ENCODE assay signal across 8 cellular contexts in genomic region chr19:3366104-3366760, GRCh38. TPM values are rescaled to one million over a fixed set of nuclear protein-coding genes. Genes with fewer than 3 reads are reported as not detected.
DNase-seq lines count a peak whose midpoint lies in the region; ATAC-seq, FAIRE-seq and TF ChIP-seq lines count a peak whose summit lies in the region.

Gene NFIC, plus strand, starts transcription at chr19:3366583. Its CDS starts 54 bp downstream, at chr19:3366637.

- H3K9ac ChIP-seq in neural cell (ENCODE audit: low read length) = no peak within 1 kb of the TSS

- no peak for ATAC-seq in HG03280 (IDR thresholded peaks at IDR 0.05; ENCODE audit: unreplicated experiment)

- no peaks in the 10 kb centered on the region for H3K9me2 ChIP-seq in neural cell (ENCODE audit: insufficient read depth, low read length)

- no peaks in the 10 kb centered on the region for H3F3A ChIP-seq in neural cell (ENCODE audit: insufficient read depth, low read length, poor library complexity, severe bottlenecking)

- H3K9me3 ChIP-seq in neural cell (ENCODE audit: low read length) = no peaks in the 10 kb centered on the region
- no peaks in the 10 kb centered on the region for H3K9me3 ChIP-seq in vagina

- peaks cover 18% of the 10 kb centered on the region for H4K20me1 ChIP-seq in neural cell (ENCODE audit: insufficient read depth)

- TF ChIP-seq RAD21 in neural cell (conservative IDR thresholded peaks at IDR 0.05) = no peak

- H3K79me2 ChIP-seq in neural cell (replicated peaks; ENCODE audit: insufficient read depth, low read length) = no peaks in the 10 kb centered on the region

- H3K27me3 ChIP-seq in neural cell (ENCODE audit: insufficient read depth, low read depth, low read length) (peaks cover 98% of the 10 kb centered on the region), vagina (no peaks in the 10 kb centered on the region)

- no peak within 1 kb of the TSS for H3K4me2 ChIP-seq in neural cell (ENCODE audit: low read length)

- H3K27ac ChIP-seq in neural cell (ENCODE audit: low read length) (no peak within 1 kb of the TSS), vagina (peak within 1 kb of the TSS; percentile 100)

- FAIRE-seq in GM12891 (lab: Jason Lieb, UNC) = peak; percentile 35

- no peak for TF ChIP-seq CTCF in neural cell (IDR thresholded peaks at IDR 0.05; ENCODE audit: poor library complexity, severe bottlenecking)
- no peak for TF ChIP-seq CTCF in vagina (IDR thresholded peaks at IDR 0.05)

- H3K4me1 ChIP-seq in vagina = peaks cover 86% of the 10 kb centered on the region

- no peak for TF ChIP-seq EP300 in neural cell (conservative IDR thresholded peaks at IDR 0.05; ENCODE audit: poor library complexity, severe bottlenecking)

- H2AFZ ChIP-seq in neural cell (ENCODE audit: low read depth, low read length) = no peak within 1 kb of the TSS

- intact Hi-C loops in vagina (cut with DNase I) = loop anchor here (5.0 kb wide), 1 partner anchor 36 kb away; no protein-coding TSS in a partner anchor

- peak; percentile 81 for DNase-seq in A172 (ENCODE audit: low spot score)
- DNase-seq in GM12891 (ENCODE audit: insufficient read length, low spot score) = no peak
- DNase-seq in NOMO-1 treated with dmso at 0.1 percent for 144 hours (lab: John Stamatoyannopoulos, UW; ENCODE audit: unreplicated experiment) = peak; percentile 70
- peak; percentile 55 for DNase-seq in activated naive CD4-positive, alpha-beta T cell treated with Interleukin-2 at 50 U/mL for 16 hours
- DNase-seq in foreskin melanocyte = peak; percentile 74
- DNase-seq in vagina (ENCODE audit: extremely low spot score in 2 of 2) = no peak

- TF ChIP-seq POLR2A in GM12891 (IDR thresholded peaks at IDR 0.05; ENCODE audit: low read depth, low read length) (no peak), vagina (IDR thresholded peaks at IDR 0.05) (peak in 1 of 2 donors; percentile 23)

- H3K4me3 ChIP-seq in neural cell (ENCODE audit: low read length) (peak within 1 kb of the TSS; percentile 56), vagina (peak within 1 kb of the TSS; percentile 66 to 97)

- no peaks in the 10 kb centered on the region for H3K36me3 ChIP-seq in neural cell (ENCODE audit: insufficient read depth, low read length)
- no peaks in the 10 kb centered on the region for H3K36me3 ChIP-seq in vagina

TF ChIP-seq in GM12891, 5 proteins besides CTCF, POLR2A, EP300 and RAD21:
- no peak for TF ChIP-seq POU2F2 (IDR thresholded peaks at IDR 0.05; ENCODE audit: low read depth, low read length)
- no peak for TF ChIP-seq SPI1 (IDR thresholded peaks at IDR 0.05; ENCODE audit: low read depth, low read length)
- no peak for TF ChIP-seq POLR2AphosphoS5 (IDR thresholded peaks at IDR 0.05; ENCODE audit: low read depth, low read length)
- TF ChIP-seq TAF1 (IDR thresholded peaks at IDR 0.05; ENCODE audit: low read depth, low read length) = no peak
- no peak for TF ChIP-seq PAX5 (IDR thresholded peaks at IDR 0.05; ENCODE audit: insufficient read depth, low read length, severe bottlenecking)
TF ChIP-seq in GM12891: peak in this region for 0.

TF ChIP-seq in neural cell, 6 proteins besides CTCF, POLR2A, EP300 and RAD21:
- TF ChIP-seq POLR2AphosphoS5 (IDR thresholded peaks at IDR 0.05) = no peak
- no peak for TF ChIP-seq EZH2 (IDR thresholded peaks at IDR 0.05; ENCODE audit: borderline replicate concordance, insufficient read depth, low read length, poor library complexity, severe bottlenecking)

RNA-seq across cellular contexts. Expression of gene NFIC, which starts in this region (rescaled TPM):
- 26.2 and 32.5 TPM in 2 replicates for total RNA-seq in A172 (2014; rRNA removed; shearing (Covaris generic))
- polyA plus RNA-seq in GM12891 (2012; ENCODE audit: low read depth, missing spikeins) = 7.2 TPM
- polyA plus RNA-seq in neural cell = 0.18 and 0.24 TPM in 2 replicates
- polyA minus RNA-seq in neural cell = 1.4 and 3.2 TPM in 2 replicates
- total RNA-seq in vagina = 142 TPM

Comparison
In these comparisons a context has a peak if more than half of its experiments do, and no peak if none do; other contexts are left out.
1. DNase-seq: peak in A172 (single experiment), NOMO-1 treated with dmso at 0.1 percent for 144 hours (single experiment), activated naive CD4-positive, alpha-beta T cell treated with Interleukin-2 at 50 U/mL for 16 hours (single experiment) and foreskin melanocyte (single experiment); none in GM12891 (single experiment) and vagina (0 of 2).